ENCODE assay signal across 8 cellular contexts in genomic region chr6:128519132-128519930, GRCh38. TPM values are rescaled to one million over a fixed set of nuclear protein-coding genes. Genes with fewer than 3 reads are reported as not detected.
DNase-seq lines count a peak whose midpoint lies in the region; ATAC-seq and TF ChIP-seq lines count a peak whose summit lies in the region.

No MANE protein-coding gene starts in this region.

- DNase-seq in CD4-positive, alpha-beta T cell: peak in 9 of 10 experiments; percentile 1 to 34 (median 8)
- DNase-seq in HEK293T (ENCODE audit: extremely low spot score) (peak; percentile 46), NCI-H748 (lab: John Stamatoyannopoulos, UW; ENCODE audit: unreplicated experiment) (peak; percentile 85), foreskin keratinocyte (no peak), neural crest cell (ENCODE audit: low read depth, low spot score) (peak; percentile 30), type B pancreatic cell (ENCODE audit: extremely low spot score, unreplicated experiment) (peak; percentile 73)
- peak; percentile 67 for DNase-seq in activated effector memory CD4-positive, alpha-beta T cell treated with anti-CD3 and anti-CD28 coated beads, Interleukin-2, amount 50 U/mL, for 16 hours

- peak overlapping the region; percentile 98 for H3K4me3 Mint-ChIP-seq in CD4-positive, alpha-beta T cell
- H3K4me3 Mint-ChIP-seq in neural crest cell (peak overlapping the region; percentile 99), type B pancreatic cell (peak overlapping the region; percentile 99)

- CTCF ChIA-PET in CD4-positive, alpha-beta T cell (lab: Charles Lee): no interaction called here
- CTCF ChIA-PET in HEK293T (lab: Yijun Ruan, JAX): no interaction called here

- POLR2A ChIA-PET in CD4-positive, alpha-beta T cell (lab: Charles Lee): interaction anchor here (0.7 to 1.5 kb wide), 5 partner anchors 8 to 1253 kb away, joined by 3 to 7 read pairs (median 3); no protein-coding TSS in a partner anchor
- POLR2A ChIA-PET in HEK293T (lab: Yijun Ruan, JAX): interaction anchor here (1.0 to 1.5 kb wide), 5 partner anchors 8 to 687 kb away, joined by 3 to 7 read pairs (median 3); no protein-coding TSS in a partner anchor

- peak overlapping the region; percentile 88 for H3K27ac Mint-ChIP-seq in CD4-positive, alpha-beta T cell
- H3K27ac Mint-ChIP-seq in neural crest cell (ENCODE audit: unreplicated experiment) (peak overlapping the region; percentile 99), type B pancreatic cell (peak overlapping the region; percentile 97)

- H3K4me1 Mint-ChIP-seq in CD4-positive, alpha-beta T cell (ENCODE audit: low read depth): peaks cover 19% of the 10 kb centered on the region
- H3K4me1 Mint-ChIP-seq in neural crest cell (peaks cover 46% of the 10 kb centered on the region), type B pancreatic cell (ENCODE audit: unreplicated experiment) (peaks cover 29% of the 10 kb centered on the region)

- H3K27me3 ChIP-seq in CD4-positive, alpha-beta T cell (ENCODE audit: control insufficient read depth, insufficient read depth, low read length): peaks cover 57% of the 10 kb centered on the region
- H3K27me3 ChIP-seq in foreskin keratinocyte: no peaks in the 10 kb centered on the region

- ATAC-seq in CD4-positive, alpha-beta T cell (ENCODE audit: poor library complexity): peak; percentile 19
- ATAC-seq in foreskin keratinocyte: peak; percentile 28
- no peak for ATAC-seq in GM21515 (IDR thresholded peaks at IDR 0.05; ENCODE audit: unreplicated experiment)

- intact Hi-C loops in CD4-positive, alpha-beta T cell (cut with DNase I, micrococcal nuclease): loop anchor here in 1 of 2 experiments (5.0 kb wide), 1 partner anchor 978 kb away; no protein-coding TSS in a partner anchor

- no peaks in the 10 kb centered on the region for H3K9me3 Mint-ChIP-seq in CD4-positive, alpha-beta T cell
- H3K9me3 Mint-ChIP-seq in neural crest cell (no peaks in the 10 kb centered on the region), type B pancreatic cell (no peaks in the 10 kb centered on the region)

- H3K36me3 Mint-ChIP-seq in CD4-positive, alpha-beta T cell (ENCODE audit: low read depth): peaks cover 20% of the 10 kb centered on the region
- H3K36me3 Mint-ChIP-seq in neural crest cell (ENCODE audit: low read depth) (no peaks in the 10 kb centered on the region), type B pancreatic cell (no peaks in the 10 kb centered on the region)

- H3K27me3 Mint-ChIP-seq in CD4-positive, alpha-beta T cell: peaks cover 84% of the 10 kb centered on the region
- H3K27me3 Mint-ChIP-seq in neural crest cell (ENCODE audit: low read depth): peaks cover 17% of the 10 kb centered on the region
- H3K27me3 Mint-ChIP-seq in type B pancreatic cell: no peaks in the 10 kb centered on the region

- H3K4me1 ChIP-seq in foreskin keratinocyte: peaks cover 26% of the 10 kb centered on the region

- no peaks in the 10 kb centered on the region for H3K9me3 ChIP-seq in CD4-positive, alpha-beta T cell (ENCODE audit: control insufficient read depth, low read length)

- H3K27ac ChIP-seq in CD4-positive, alpha-beta T cell (ENCODE audit: low read depth, low read length): no peak overlapping the region
- H3K27ac ChIP-seq in foreskin keratinocyte: peak overlapping the region; percentile 92

- no peak for TF ChIP-seq CTCF in CD4-positive, alpha-beta T cell (IDR thresholded peaks at IDR 0.05)
- TF ChIP-seq CTCF in foreskin keratinocyte (conservative IDR thresholded peaks at IDR 0.05): peak; percentile 40
- TF ChIP-seq CTCF in neural crest cell (conservative IDR thresholded peaks at IDR 0.05): peak; percentile 30
- peak; percentile 40 for TF ChIP-seq CTCF in type B pancreatic cell (conservative IDR thresholded peaks at IDR 0.05)

TF ChIP-seq in HEK293T, 16 proteins besides CTCF, POLR2A, EP300 and RAD21:
- TF ChIP-seq L3MBTL2 (conservative IDR thresholded peaks at IDR 0.05) (peak; percentile 80), TARDBP (IDR thresholded peaks at IDR 0.05) (no peak)

RNA-seq across cellular contexts. Expression of gene PTPRK, which starts 1.1 kb away (rescaled TPM):
- 10 to 100 TPM in 1 of 2 experiments, 1 to 10 TPM in 1; 8.4 to 10.3 TPM for total RNA-seq in CD4-positive, alpha-beta T cell
- 89.8 and 177 TPM in 2 replicates for total RNA-seq in foreskin keratinocyte
- polyA plus RNA-seq in foreskin keratinocyte: 19.4 and 31.1 TPM in 2 replicates
- 30.4 and 30.8 TPM in 2 replicates for total RNA-seq in neural crest cell
- 62.8 and 63.4 TPM in 2 replicates for total RNA-seq in type B pancreatic cell (ENCODE audit: low replicate concordance)

Comparison
In these comparisons a context has a peak if more than half of its experiments do, and no peak if none do; other contexts are left out.
1. DNase-seq: peak in CD4-positive, alpha-beta T cell (9 of 10), HEK293T (single experiment), NCI-H748 (single experiment), activated effector memory CD4-positive, alpha-beta T cell treated with anti-CD3 and anti-CD28 coated beads, Interleukin-2, amount 50 U/mL, for 16 hours (single experiment), neural crest cell (single experiment) and type B pancreatic cell (single experiment); none in foreskin keratinocyte (0 of 2).
2. Peak in every context shown above with its lines, with median percentiles within 50 percentile points of each other: H3K27ac Mint-ChIP-seq and H3K4me3 Mint-ChIP-seq.